21 cellular contexts compared by ENCODE assay signal in genomic region chr18:79164696-79165095, GRCh38.
DNase-seq lines count a peak whose midpoint lies in the region; ATAC-seq, FAIRE-seq and TF ChIP-seq lines count a peak whose summit lies in the region.
"Had no signal": no experiment of that assay in that cellular context is flagged by ENCODE, and none has a peak within 500 bp of the region (broad histone marks: within the 10 kb centered on the region; RNA-seq: fewer than 3 reads in every experiment).

No MANE protein-coding gene starts in this region.

- DNase-seq in D721Med (ENCODE audit: insufficient read length, low spot score) (no peak), astrocyte (ENCODE audit: low read depth) (peak; percentile 13), fibroblast of villous mesenchyme (ENCODE audit: low read depth) (peak; percentile 19), middle frontal gyrus (ENCODE audit: extremely low spot score, low spot score) (no peak), frontal cortex (ENCODE audit: low spot score in 2 of 2) (no peak), psoas muscle (no peak)
- DNase-seq: CD4-positive, CD25-positive, alpha-beta regulatory T cell; CD8-positive, alpha-beta memory T cell; DMS53; DMS79 treated with DMSO at 0.1 percent for 48 hours; GM23248; H7; HCEC 1CT had no signal

- H3K36me3 ChIP-seq in astrocyte (ENCODE audit: insufficient read depth, low read length) (peaks cover 5% of the 10 kb centered on the region), psoas muscle (ENCODE audit: insufficient read depth in 1 of 2, low read depth in 1 of 2) (peaks cover 0 to 12% of the 10 kb centered on the region in 2 donors)

- WGBS in psoas muscle, 3 donors: 99 to 100% (median 100%) methylated on average over 2 of the region's 2 CpGs

- H2AFZ ChIP-seq in astrocyte (ENCODE audit: low read depth, low read length): no peak overlapping the region
- H2AFZ ChIP-seq: GM23248 had no signal

- no peak overlapping the region for H3K27ac Mint-ChIP-seq in astrocyte (ENCODE audit: unreplicated experiment)
- H3K27ac Mint-ChIP-seq: B cell had no signal

- H3K4me1 ChIP-seq in astrocyte (ENCODE audit: insufficient read depth, low read length): no peaks in the 10 kb centered on the region
- H3K4me1 ChIP-seq in psoas muscle: no peaks in the 10 kb centered on the region
- H3K4me1 ChIP-seq: BLaER1 had no signal

- H4K20me1 ChIP-seq in astrocyte (ENCODE audit: insufficient read depth, low read length): no peaks in the 10 kb centered on the region
- H4K20me1 ChIP-seq: BLaER1 had no signal

- peaks cover 8% of the 10 kb centered on the region for H3K4me1 Mint-ChIP-seq in astrocyte (ENCODE audit: low read depth, unreplicated experiment)
- H3K4me1 Mint-ChIP-seq: B cell had no signal

- no peak overlapping the region for H3K27ac ChIP-seq in astrocyte (ENCODE audit: low read depth, low read length)
- no peak overlapping the region for H3K27ac ChIP-seq in psoas muscle
- H3K27ac ChIP-seq: BLaER1, C4-2B, GM23248 had no signal

- no peaks in the 10 kb centered on the region for H3K27me3 ChIP-seq in astrocyte (ENCODE audit: insufficient read depth, low read length)
- H3K27me3 ChIP-seq in psoas muscle (ENCODE audit: insufficient read depth in 3 of 3, low read length in 2 of 3): no peaks in the 10 kb centered on the region
- H3K27me3 ChIP-seq: BLaER1 had no signal

- TF ChIP-seq CTCF in D721Med (IDR thresholded peaks at IDR 0.05; ENCODE audit: insufficient read depth, missing control alignments) (no peak), astrocyte (IDR thresholded peaks at IDR 0.05; ENCODE audit: insufficient read depth, low read depth, low read length) (no peak), fibroblast of villous mesenchyme (IDR thresholded peaks at IDR 0.05; ENCODE audit: insufficient read depth, low read depth, low read length) (no peak), psoas muscle (IDR thresholded peaks at IDR 0.05) (no peak)

- H3K4me3 ChIP-seq in astrocyte (ENCODE audit: insufficient read depth, low read depth, low read length) (no peak overlapping the region), fibroblast of villous mesenchyme (ENCODE audit: low read depth, low read length) (no peak overlapping the region), psoas muscle (no peak overlapping the region)
- H3K4me3 ChIP-seq: BLaER1, GM12878, GM23248 had no signal

- H3K27me3 Mint-ChIP-seq in astrocyte (ENCODE audit: low read depth, unreplicated experiment): no peaks in the 10 kb centered on the region
- H3K27me3 Mint-ChIP-seq: B cell; CD4-positive, CD25-positive, alpha-beta regulatory T cell; CD8-positive, alpha-beta memory T cell had no signal

- no peak overlapping the region for H3K4me3 Mint-ChIP-seq in astrocyte (ENCODE audit: unreplicated experiment)
- H3K4me3 Mint-ChIP-seq: B cell; CD4-positive, CD25-positive, alpha-beta regulatory T cell; CD8-positive, alpha-beta memory T cell had no signal

- intact Hi-C loops in psoas muscle (cut with DNase I): no loop called here

- no peak overlapping the region for H3K4me2 ChIP-seq in astrocyte (ENCODE audit: low read length)
- H3K4me2 ChIP-seq: BLaER1 had no signal

- no peak overlapping the region for H3K9ac ChIP-seq in astrocyte (ENCODE audit: low read length)
- H3K9ac ChIP-seq: BLaER1, GM23248 had no signal

- peaks cover 15% of the 10 kb centered on the region for H3K36me3 Mint-ChIP-seq in astrocyte (ENCODE audit: low read depth, unreplicated experiment)

- FAIRE-seq in D721Med (lab: Jason Lieb, UNC): peak; percentile 92
- FAIRE-seq in astrocyte (lab: Jason Lieb, UNC): no peak
- no peak for FAIRE-seq in frontal cortex (lab: Jason Lieb, UNC)
- FAIRE-seq: G401.6, GM12878, GM18507, H1 had no signal

- ATAC-seq in GM21367 (IDR thresholded peaks at IDR 0.05; ENCODE audit: unreplicated experiment) (no peak), psoas muscle (no peak)
- ATAC-seq: GM12878 had no signal

- H3K9me3 ChIP-seq in astrocyte (ENCODE audit: insufficient read depth, low read depth, low read length) (no peaks in the 10 kb centered on the region), psoas muscle (no peaks in the 10 kb centered on the region)

- no peaks in the 10 kb centered on the region for H3K79me2 ChIP-seq in astrocyte (ENCODE audit: insufficient read depth, low read length)

- H3K9me3 Mint-ChIP-seq in astrocyte (ENCODE audit: unreplicated experiment): no peaks in the 10 kb centered on the region
- H3K9me3 Mint-ChIP-seq: CD4-positive, CD25-positive, alpha-beta regulatory T cell; CD8-positive, alpha-beta memory T cell had no signal

Comparison
In these comparisons a context has a peak if more than half of its experiments do, and no peak if none do; other contexts are left out.
1. DNase-seq: peak in astrocyte (single experiment) and fibroblast of villous mesenchyme (single experiment); none in D721Med (single experiment), middle frontal gyrus (single experiment), frontal cortex (0 of 2) and psoas muscle (0 of 2).